ENCODE assay signal across 21 cellular contexts in genomic region chr3:108287146-108287545, GRCh38. TPM values are rescaled to one million over a fixed set of nuclear protein-coding genes. Genes with fewer than 3 reads are reported as not detected.
DNase-seq lines count a peak whose midpoint lies in the region; ATAC-seq and TF ChIP-seq lines count a peak whose summit lies in the region.
"Had no signal": no experiment of that assay in that cellular context is flagged by ENCODE, and none has a peak within 500 bp of the region (broad histone marks: within the 10 kb centered on the region; RNA-seq: fewer than 3 reads in every experiment).

No MANE protein-coding gene starts in this region.

- no peak for TF ChIP-seq CTCF in CD4-positive, alpha-beta T cell (IDR thresholded peaks at IDR 0.05)

- no peak overlapping the region for H3K4me3 Mint-ChIP-seq in activated naive CD8-positive, alpha-beta T cell
- H3K4me3 Mint-ChIP-seq in CD4-positive, alpha-beta T cell = no peak overlapping the region
- H3K4me3 Mint-ChIP-seq: HFFc6, naive B cell had no signal

- POLR2A ChIA-PET in CD4-positive, alpha-beta T cell (lab: Charles Lee) = no interaction called here

- peaks cover 7% of the 10 kb centered on the region for H3K4me1 Mint-ChIP-seq in activated naive CD8-positive, alpha-beta T cell (ENCODE audit: low read depth)
- H3K4me1 Mint-ChIP-seq in CD4-positive, alpha-beta T cell (ENCODE audit: low read depth) = peaks cover 6% of the 10 kb centered on the region

- intact Hi-C loops in CD4-positive, alpha-beta T cell (cut with DNase I, micrococcal nuclease) = no loop called here

- H3K36me3 Mint-ChIP-seq in activated naive CD8-positive, alpha-beta T cell = peaks cover 6% of the 10 kb centered on the region
- no peaks in the 10 kb centered on the region for H3K36me3 Mint-ChIP-seq in CD4-positive, alpha-beta T cell (ENCODE audit: low read depth)

- H3K27me3 Mint-ChIP-seq in activated naive CD8-positive, alpha-beta T cell = peaks cover 3% of the 10 kb centered on the region
- no peaks in the 10 kb centered on the region for H3K27me3 Mint-ChIP-seq in CD4-positive, alpha-beta T cell
- H3K27me3 Mint-ChIP-seq: naive B cell, T-helper 17 cell had no signal

- H3K9me3 ChIP-seq in CD4-positive, alpha-beta T cell (ENCODE audit: control insufficient read depth, low read length) = no peaks in the 10 kb centered on the region
- H3K9me3 ChIP-seq: left lung, psoas muscle had no signal

- no peak for DNase-seq in NCI-H524 (lab: John Stamatoyannopoulos, UW)
- DNase-seq in CD4-positive, alpha-beta T cell = no peak
- DNase-seq: activated CD4-positive, CD25-positive, alpha-beta regulatory T cell treated with anti-CD3 and anti-CD28 coated beads, Interleukin-2, amount 50 U/mL, for 72 hours; activated T-cell treated with anti-CD3 and anti-CD28 coated beads, Interleukin-2, amount 50 U/mL, for 1 hour; dermis blood vessel endothelial cell; HFFc6; left lung; naive B cell; NCI-H187 treated with DMSO at 0.1 percent for 48 hours; NCI-H774; psoas muscle; T-helper 17 cell had no signal

- peak overlapping the region; percentile 5 for H3K27ac Mint-ChIP-seq in activated naive CD8-positive, alpha-beta T cell
- no peak overlapping the region for H3K27ac Mint-ChIP-seq in CD4-positive, alpha-beta T cell
- H3K27ac Mint-ChIP-seq: HFFc6, T-helper 17 cell had no signal

- CTCF ChIA-PET in CD4-positive, alpha-beta T cell (lab: Charles Lee) = no interaction called here

- H3K9me3 Mint-ChIP-seq in activated naive CD8-positive, alpha-beta T cell (ENCODE audit: low read depth) = no peaks in the 10 kb centered on the region
- no peaks in the 10 kb centered on the region for H3K9me3 Mint-ChIP-seq in CD4-positive, alpha-beta T cell
- H3K9me3 Mint-ChIP-seq: HFFc6 had no signal

- ATAC-seq in GM18508 (IDR thresholded peaks at IDR 0.05; ENCODE audit: insufficient read depth, unreplicated experiment) (peak; percentile 62), GM19397 (IDR thresholded peaks at IDR 0.05; ENCODE audit: unreplicated experiment) (peak; percentile 71), HG02840 (IDR thresholded peaks at IDR 0.05; ENCODE audit: low FRiP score, unreplicated experiment) (peak; percentile 65), GM19328 (IDR thresholded peaks at IDR 0.05; ENCODE audit: unreplicated experiment) (no peak), HG03175 (IDR thresholded peaks at IDR 0.05; ENCODE audit: unreplicated experiment) (no peak)
- no peak for ATAC-seq in CD4-positive, alpha-beta T cell (ENCODE audit: poor library complexity)
- ATAC-seq: left lung, psoas muscle, T-helper 17 cell had no signal

- H3K27me3 ChIP-seq in CD4-positive, alpha-beta T cell (ENCODE audit: control insufficient read depth, insufficient read depth, low read length) = no peaks in the 10 kb centered on the region
- H3K27me3 ChIP-seq: left lung, tibial nerve had no signal

- no peak overlapping the region for H3K27ac ChIP-seq in CD4-positive, alpha-beta T cell (ENCODE audit: low read depth, low read length)
- H3K27ac ChIP-seq: left lung, psoas muscle, tibial nerve had no signal

RNA-seq across cellular contexts. Expression of gene HHLA2, which starts 9.2 kb away (rescaled TPM):
- under 1 TPM; 0.36 TPM for total RNA-seq in CD4-positive, alpha-beta T cell
- total RNA-seq: fibroblast of villous mesenchyme, HFFc6, LHCN-M2, psoas muscle had no signal

Comparison
In these comparisons a context has a peak if more than half of its experiments do, and no peak if none do; other contexts are left out.
1. ATAC-seq: peak in GM18508 (single experiment), GM19397 (single experiment) and HG02840 (single experiment); none in GM19328 (single experiment), HG03175 (single experiment) and CD4-positive, alpha-beta T cell (single experiment).